In genomic region chr19:34180709-34181108, GRCh38 we compare ENCODE assay signal across 22 cellular contexts. TPM values are rescaled to one million over a fixed set of nuclear protein-coding genes. Genes with fewer than 3 reads are reported as not detected.
A peak's percentile ranks its signal among the peaks of the same experiment; 100 is the strongest.
DNase-seq lines count a peak whose midpoint lies in the region; TF ChIP-seq lines count a peak whose summit lies in the region.
"Had no signal": no experiment of that assay in that cellular context is flagged by ENCODE, and none has a peak within 500 bp of the region (broad histone marks: within the 10 kb centered on the region; RNA-seq: fewer than 3 reads in every experiment).

No MANE protein-coding gene starts in this region.

- in situ Hi-C loops in ACHN (cut with HindIII; ENCODE audit: low pct_ligation_motif_present, low pct_unique_long_range_greater_than_20kb, low sequenced_read_pairs): no loop called here

- peaks cover 43% of the 10 kb centered on the region for H3K36me3 Mint-ChIP-seq in activated CD4-positive, alpha-beta T cell treated with anti-CD3 and anti-CD28 coated beads, Interleukin-2, amount 10 ng/mL, durations not matched to agents 24 days and 14 days (ENCODE audit: low read depth)
- peaks cover 4% of the 10 kb centered on the region for H3K36me3 Mint-ChIP-seq in IgD-negative memory B cell
- H3K36me3 Mint-ChIP-seq in dendritic cell treated with granulocyte-macrophage colony-stimulating factor and Interleukin-4, amounts not matched to agents 40 ng/mL and 50 ng/mL, for 4 days (ENCODE audit: low read depth): peaks cover 48% of the 10 kb centered on the region

- peaks cover 51 to 54% of the 10 kb centered on the region in 2 experiments for H3K4me1 ChIP-seq in neutrophil (ENCODE audit: control insufficient read depth in 1 of 2, insufficient read depth in 1 of 2, low read depth in 1 of 2, low read length in 1 of 2)

- H3K9me3 Mint-ChIP-seq in activated CD4-positive, alpha-beta T cell treated with anti-CD3 and anti-CD28 coated beads, Interleukin-2, amount 10 ng/mL, durations not matched to agents 24 days and 14 days: no peaks in the 10 kb centered on the region
- no peaks in the 10 kb centered on the region for H3K9me3 Mint-ChIP-seq in IgD-negative memory B cell
- H3K9me3 Mint-ChIP-seq in dendritic cell treated with granulocyte-macrophage colony-stimulating factor and Interleukin-4, amounts not matched to agents 40 ng/mL and 50 ng/mL, for 4 days: no peaks in the 10 kb centered on the region
- H3K9me3 Mint-ChIP-seq: activated naive CD4-positive, alpha-beta T cell treated with anti-CD3 and anti-CD28 coated beads, Interleukin-2, amount 10 ng/mL, durations not matched to agents 7 days and 5 days had no signal

- no peak for TF ChIP-seq CTCF in neutrophil (IDR thresholded peaks at IDR 0.05)

- H3K9me3 ChIP-seq in neutrophil: no peaks in the 10 kb centered on the region
- H3K9me3 ChIP-seq: BLaER1 treated with 17β-estradiol and CSF1 and Interleukin-3, amounts not matched to agents 10 nM and 100 nM; SJCRH30 had no signal

- no peaks in the 10 kb centered on the region for H3K27me3 ChIP-seq in neutrophil
- H3K27me3 ChIP-seq: BLaER1 treated with 17β-estradiol and CSF1 and Interleukin-3, amounts not matched to agents 10 nM and 100 nM; SJCRH30 had no signal

- no peak for DNase-seq in activated CD4-positive, alpha-beta T cell treated with anti-CD3 and anti-CD28 coated beads, Interleukin-2, amount 10 ng/mL, durations not matched to agents 24 days and 14 days
- DNase-seq in activated CD4-positive, alpha-beta T cell treated with anti-CD3 and anti-CD28 coated beads for 4 hours: no peak
- DNase-seq in caudate nucleus (lab: John Stamatoyannopoulos, UW): no peak
- DNase-seq in ACHN: no peak
- no peak for DNase-seq in hypothalamus (lab: John Stamatoyannopoulos, UW)
- DNase-seq: activated CD8-positive, alpha-beta memory T cell treated with anti-CD3 and anti-CD28 coated beads, Interleukin-2, amount 50 U/mL, for 4 hours; activated naive CD4-positive, alpha-beta T cell treated with anti-CD3 and anti-CD28 coated beads, Interleukin-2, amount 10 ng/mL, durations not matched to agents 7 days and 5 days; dermis blood vessel endothelial cell; DMS153; foreskin melanocyte; left colon; NCI-H1436; NCI-H2171; NCI-H82; posterior cingulate gyrus; SJCRH30; stimulated activated CD4-positive, alpha-beta T cell treated with anti-CD3 and anti-CD28 coated beads, Interleukin-2, amount 100 ng/mL, for 48 hours had no signal

- no peak overlapping the region for H3K4me3 Mint-ChIP-seq in activated CD4-positive, alpha-beta T cell treated with anti-CD3 and anti-CD28 coated beads, Interleukin-2, amount 10 ng/mL, durations not matched to agents 24 days and 14 days
- H3K4me3 Mint-ChIP-seq in IgD-negative memory B cell: peak overlapping the region; percentile 28 to 82 (median 47)
- no peak overlapping the region for H3K4me3 Mint-ChIP-seq in dendritic cell treated with granulocyte-macrophage colony-stimulating factor and Interleukin-4, amounts not matched to agents 40 ng/mL and 50 ng/mL, for 4 days
- H3K4me3 Mint-ChIP-seq: activated naive CD4-positive, alpha-beta T cell treated with anti-CD3 and anti-CD28 coated beads, Interleukin-2, amount 10 ng/mL, durations not matched to agents 7 days and 5 days had no signal

- peak overlapping the region; percentile 13 for H3K27ac Mint-ChIP-seq in activated CD4-positive, alpha-beta T cell treated with anti-CD3 and anti-CD28 coated beads, Interleukin-2, amount 10 ng/mL, durations not matched to agents 24 days and 14 days
- peak overlapping the region in 2 of 3 donors; percentile 0 to 10 for H3K27ac Mint-ChIP-seq in IgD-negative memory B cell
- H3K27ac Mint-ChIP-seq in dendritic cell treated with granulocyte-macrophage colony-stimulating factor and Interleukin-4, amounts not matched to agents 40 ng/mL and 50 ng/mL, for 4 days: peak overlapping the region; percentile 50

- peaks cover 10% of the 10 kb centered on the region for H3K36me3 ChIP-seq in neutrophil

- H3K4me1 Mint-ChIP-seq in activated CD4-positive, alpha-beta T cell treated with anti-CD3 and anti-CD28 coated beads, Interleukin-2, amount 10 ng/mL, durations not matched to agents 24 days and 14 days: peaks cover 62% of the 10 kb centered on the region
- H3K4me1 Mint-ChIP-seq in IgD-negative memory B cell: peaks cover 61 to 66% (median 63%) of the 10 kb centered on the region in 3 donors
- H3K4me1 Mint-ChIP-seq in dendritic cell treated with granulocyte-macrophage colony-stimulating factor and Interleukin-4, amounts not matched to agents 40 ng/mL and 50 ng/mL, for 4 days (ENCODE audit: low read depth): peaks cover 75% of the 10 kb centered on the region

- H3K4me3 ChIP-seq in neutrophil (ENCODE audit: low read depth in 1 of 2, low read length in 1 of 2): no peak overlapping the region
- H3K4me3 ChIP-seq: BLaER1 treated with 17β-estradiol and CSF1 and Interleukin-3, amounts not matched to agents 10 nM and 100 nM; SJCRH30; skin epidermis had no signal

- intact Hi-C loops in activated CD4-positive, alpha-beta T cell treated with anti-CD3 and anti-CD28 coated beads, Interleukin-2, amount 10 ng/mL, durations not matched to agents 24 days and 14 days (cut with micrococcal nuclease): no loop called here
- intact Hi-C loops in dendritic cell treated with granulocyte-macrophage colony-stimulating factor and Interleukin-4, amounts not matched to agents 40 ng/mL and 50 ng/mL, for 4 days (cut with micrococcal nuclease): no loop called here

- no peaks in the 10 kb centered on the region for H3K27me3 Mint-ChIP-seq in activated CD4-positive, alpha-beta T cell treated with anti-CD3 and anti-CD28 coated beads, Interleukin-2, amount 10 ng/mL, durations not matched to agents 24 days and 14 days
- H3K27me3 Mint-ChIP-seq in IgD-negative memory B cell: no peaks in the 10 kb centered on the region
- no peaks in the 10 kb centered on the region for H3K27me3 Mint-ChIP-seq in dendritic cell treated with granulocyte-macrophage colony-stimulating factor and Interleukin-4, amounts not matched to agents 40 ng/mL and 50 ng/mL, for 4 days
- H3K27me3 Mint-ChIP-seq: activated naive CD4-positive, alpha-beta T cell treated with anti-CD3 and anti-CD28 coated beads, Interleukin-2, amount 10 ng/mL, durations not matched to agents 7 days and 5 days had no signal

- H3K27ac ChIP-seq in neutrophil (peak overlapping the region; percentile 68), caudate nucleus (ENCODE audit: low read depth, low read length) (no peak overlapping the region)
- H3K27ac ChIP-seq: BLaER1 treated with 17β-estradiol and CSF1 and Interleukin-3, amounts not matched to agents 10 nM and 100 nM; SJCRH30 had no signal

RNA-seq across cellular contexts. Expression of gene LSM14A, which starts 8.4 kb away (rescaled TPM):
- 105 and 117 TPM in 2 replicates for total RNA-seq in activated CD4-positive, alpha-beta T cell treated with anti-CD3 and anti-CD28 coated beads, Interleukin-2, amount 10 ng/mL, durations not matched to agents 24 days and 14 days
- polyA plus RNA-seq in IgD-negative memory B cell: 154 TPM

Comparison
In these comparisons a context has a peak if more than half of its experiments do, and no peak if none do; other contexts are left out.
1. H3K4me3 Mint-ChIP-seq: peak in IgD-negative memory B cell (4 of 4); none in activated CD4-positive, alpha-beta T cell treated with anti-CD3 and anti-CD28 coated beads, Interleukin-2, amount 10 ng/mL, durations not matched to agents 24 days and 14 days (single experiment) and dendritic cell treated with granulocyte-macrophage colony-stimulating factor and Interleukin-4, amounts not matched to agents 40 ng/mL and 50 ng/mL, for 4 days (single experiment).
2. Peak in every context shown above with its lines, with median percentiles within 50 percentile points of each other: H3K27ac Mint-ChIP-seq.